In genomic region chr10:104920476-104920875, GRCh38 we compare ENCODE assay signal across 7 cellular contexts.
"Had no signal": no experiment of that assay in that cellular context is flagged by ENCODE, and none has a peak within 500 bp of the region (broad histone marks: within the 10 kb centered on the region; RNA-seq: fewer than 3 reads in every experiment).

No MANE protein-coding gene starts in this region.

- H3K27me3 Mint-ChIP-seq: IgD-negative memory B cell had no signal

- H3K4me3 ChIP-seq: K562 had no signal

- H3K4me1 Mint-ChIP-seq: IgD-negative memory B cell had no signal

- DNase-seq: IMR-90, KBM-7, KG1 had no signal

- H3K9me3 Mint-ChIP-seq: IgD-negative memory B cell had no signal

- H3K27ac ChIP-seq: HL-60 had no signal

- H3K4me3 Mint-ChIP-seq: IgD-negative memory B cell had no signal

- H3K36me3 Mint-ChIP-seq: IgD-negative memory B cell had no signal

- ATAC-seq: HepG2, K562 had no signal

- H3K27ac Mint-ChIP-seq: IgD-negative memory B cell had no signal
